8 cellular contexts compared by ENCODE assay signal in genomic region chr2:62415019-62415431, GRCh38.
DNase-seq lines count a peak whose midpoint lies in the region; ATAC-seq lines count a peak whose summit lies in the region.

No MANE protein-coding gene starts in this region.

- in situ Hi-C loops in KBM-7 (cut with MboI; ENCODE audit: low pct_unique_long_range_greater_than_20kb, low sequenced_read_pairs), result loop anchor here (25.0 kb wide), 2 partner anchors 203 to 428 kb away; no protein-coding TSS in a partner anchor

- ATAC-seq in GM18517 (IDR thresholded peaks at IDR 0.05; ENCODE audit: unreplicated experiment) (peak; percentile 90), GM21717 (IDR thresholded peaks at IDR 0.05; ENCODE audit: unreplicated experiment) (peak; percentile 72)

- DNase-seq in KBM-7, result peak; percentile 39
- DNase-seq in medulla oblongata (ENCODE audit: extremely low spot score), result peak; percentile 70
- DNase-seq in cerebellar nuclear complex (lab: John Stamatoyannopoulos, UW), result no peak
- no peak for DNase-seq in NCI-H748 (lab: John Stamatoyannopoulos, UW; ENCODE audit: unreplicated experiment)
- DNase-seq in middle frontal gyrus (ENCODE audit: extremely low spot score, low spot score), result no peak
- DNase-seq in NCI-H446 treated with DMSO at 0.1 percent for 48 hours (lab: John Stamatoyannopoulos, UW), result no peak

Comparison
In these comparisons a context has a peak if more than half of its experiments do, and no peak if none do; other contexts are left out.
1. DNase-seq: peak in KBM-7 (single experiment) and medulla oblongata (single experiment); none in cerebellar nuclear complex (0 of 2), NCI-H748 (single experiment), middle frontal gyrus (single experiment) and NCI-H446 treated with DMSO at 0.1 percent for 48 hours (single experiment).